8 cellular contexts compared by ENCODE assay signal in the genomic region with DNA sequence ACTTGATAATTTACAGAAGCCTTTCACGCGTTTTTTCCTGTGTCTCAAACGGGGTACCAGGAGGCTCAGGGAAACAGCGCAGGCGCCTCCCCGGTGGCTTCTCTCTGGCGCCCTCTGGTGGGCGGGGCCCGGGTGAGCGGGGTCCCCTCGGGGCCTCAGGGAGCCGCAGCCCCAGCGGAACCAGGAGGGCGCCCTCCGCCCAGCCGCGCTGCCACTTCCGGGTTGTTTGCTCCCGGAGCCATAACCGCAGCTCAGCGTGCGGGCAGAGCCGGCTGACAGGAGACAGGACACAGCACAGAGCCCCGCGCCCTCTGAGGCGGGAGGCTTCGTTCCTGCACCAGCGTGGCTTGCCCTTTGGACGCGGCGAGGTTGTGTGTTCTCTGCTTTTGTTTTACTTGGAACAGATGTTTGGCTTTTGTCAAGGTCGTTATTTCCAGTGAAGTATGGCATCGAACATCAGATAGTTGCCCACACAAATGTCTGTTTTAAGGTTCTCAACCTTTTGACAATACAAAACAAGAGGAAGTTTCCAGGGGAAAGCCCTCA. TPM values are rescaled to one million over a fixed set of nuclear protein-coding genes. Genes with fewer than 3 reads are reported as not detected.
DNase-seq lines count a peak whose midpoint lies in the region; ATAC-seq and TF ChIP-seq lines count a peak whose summit lies in the region.

No MANE protein-coding gene starts in this region.

- peaks cover 41% of the 10 kb centered on the region for H3K27me3 Mint-ChIP-seq in activated CD4-positive, alpha-beta memory T cell treated with anti-CD3 and anti-CD28 coated beads, Interleukin-2, amount 10 ng/mL, durations not matched to agents 7 days and 5 days
- peaks cover 0 to 15% of the 10 kb centered on the region in 2 donors for H3K27me3 Mint-ChIP-seq in effector memory CD8-positive, alpha-beta T cell

- no peaks in the 10 kb centered on the region for H3K36me3 ChIP-seq in mucosa of rectum (ENCODE audit: control insufficient read depth in 2 of 2, insufficient read depth in 2 of 2, low read length in 2 of 2)

- H3K27ac ChIP-seq in mucosa of rectum (ENCODE audit: low read depth in 2 of 2, low read length in 2 of 2): no peak overlapping the region

- H3K4me3 ChIP-seq in AG04449 (ENCODE audit: low read depth, low read length) (peak overlapping the region; percentile 61), mucosa of rectum (ENCODE audit: low read length in 2 of 2) (peak overlapping the region; percentile 63 to 79)

- DNase-seq in AG04449 (ENCODE audit: low read depth, low spot score): no peak
- DNase-seq in NCI-H526 (lab: John Stamatoyannopoulos, UW): peak; percentile 48 to 86
- DNase-seq in activated CD4-positive, alpha-beta memory T cell treated with anti-CD3 and anti-CD28 coated beads, Interleukin-2, amount 10 ng/mL, durations not matched to agents 7 days and 5 days: peak; percentile 91
- DNase-seq in effector memory CD8-positive, alpha-beta T cell: peak; percentile 90 to 92 (median 90)
- peak; percentile 82 to 92 for DNase-seq in stimulated activated CD8-positive, alpha-beta memory T cell treated with anti-CD3 and anti-CD28 coated beads, Interleukin-7, amount 100 ng/mL, for 1 hour (ENCODE audit: low read depth in 2 of 2)

- TF ChIP-seq CTCF in AG04449 (IDR thresholded peaks at IDR 0.05; ENCODE audit: insufficient read depth, low read length, missing control alignments): peak; percentile 93

- H3K4me1 Mint-ChIP-seq in activated CD4-positive, alpha-beta memory T cell treated with anti-CD3 and anti-CD28 coated beads, Interleukin-2, amount 10 ng/mL, durations not matched to agents 7 days and 5 days: peaks cover 15% of the 10 kb centered on the region
- H3K4me1 Mint-ChIP-seq in effector memory CD8-positive, alpha-beta T cell (ENCODE audit: low read depth in 2 of 2): peaks cover 4 to 10% of the 10 kb centered on the region in 2 donors

- H3K9me3 Mint-ChIP-seq in activated CD4-positive, alpha-beta memory T cell treated with anti-CD3 and anti-CD28 coated beads, Interleukin-2, amount 10 ng/mL, durations not matched to agents 7 days and 5 days: peaks cover 8% of the 10 kb centered on the region
- peaks cover 0 to 6% of the 10 kb centered on the region in 2 donors for H3K9me3 Mint-ChIP-seq in effector memory CD8-positive, alpha-beta T cell

- no peaks in the 10 kb centered on the region for H3K9me3 ChIP-seq in mucosa of rectum (ENCODE audit: control insufficient read depth in 2 of 2, low read length in 2 of 2)

- CTCF ChIA-PET in AG04449 (lab: Yijun Ruan, JAX): interaction anchor here (0.7 to 3.8 kb wide), 12 partner anchors 10 to 191 kb away, joined by 3 to 23 read pairs (median 5); no protein-coding TSS in a partner anchor
- CTCF ChIA-PET in activated CD4-positive, alpha-beta memory T cell treated with anti-CD3 and anti-CD28 coated beads, Interleukin-2, amount 10 ng/mL, durations not matched to agents 7 days and 5 days (lab: Charles Lee): interaction anchor here (0.6 to 3.3 kb wide), 8 partner anchors 9 to 191 kb away, joined by 3 to 29 read pairs (median 4); no protein-coding TSS in a partner anchor

- H3K4me1 ChIP-seq in mucosa of rectum (ENCODE audit: control insufficient read depth in 2 of 2, insufficient read depth in 2 of 2, low read length in 2 of 2): peaks cover 2 to 6% of the 10 kb centered on the region in 2 donors

- ATAC-seq in GM18502 (IDR thresholded peaks at IDR 0.05; ENCODE audit: poor library complexity, unreplicated experiment) (peak; percentile 95), HG02970 (IDR thresholded peaks at IDR 0.05; ENCODE audit: low FRiP score, unreplicated experiment) (peak; percentile 78)
- ATAC-seq in effector memory CD8-positive, alpha-beta T cell (replicated peaks): peak; percentile 97

- POLR2A ChIA-PET in AG04449 (lab: Yijun Ruan, JAX): no interaction called here
- POLR2A ChIA-PET in activated CD4-positive, alpha-beta memory T cell treated with anti-CD3 and anti-CD28 coated beads, Interleukin-2, amount 10 ng/mL, durations not matched to agents 7 days and 5 days (lab: Charles Lee): no interaction called here

- peak overlapping the region; percentile 39 for H3K4me3 Mint-ChIP-seq in activated CD4-positive, alpha-beta memory T cell treated with anti-CD3 and anti-CD28 coated beads, Interleukin-2, amount 10 ng/mL, durations not matched to agents 7 days and 5 days
- peak overlapping the region; percentile 57 to 62 for H3K4me3 Mint-ChIP-seq in effector memory CD8-positive, alpha-beta T cell

- peak overlapping the region; percentile 29 to 54 for H3K9ac ChIP-seq in mucosa of rectum (ENCODE audit: low read depth in 1 of 2, low read length in 2 of 2)

- no peak overlapping the region for H3K27ac Mint-ChIP-seq in activated CD4-positive, alpha-beta memory T cell treated with anti-CD3 and anti-CD28 coated beads, Interleukin-2, amount 10 ng/mL, durations not matched to agents 7 days and 5 days
- H3K27ac Mint-ChIP-seq in effector memory CD8-positive, alpha-beta T cell: peak overlapping the region in 1 of 2 donors; percentile 28

- H3K36me3 Mint-ChIP-seq in activated CD4-positive, alpha-beta memory T cell treated with anti-CD3 and anti-CD28 coated beads, Interleukin-2, amount 10 ng/mL, durations not matched to agents 7 days and 5 days (ENCODE audit: low read depth): peaks cover 2% of the 10 kb centered on the region
- H3K36me3 Mint-ChIP-seq in effector memory CD8-positive, alpha-beta T cell (ENCODE audit: insufficient read depth): no peaks in the 10 kb centered on the region

- no peaks in the 10 kb centered on the region for H3K27me3 ChIP-seq in mucosa of rectum (ENCODE audit: control insufficient read depth in 2 of 2, insufficient read depth in 2 of 2, low read length in 2 of 2)

RNA-seq across cellular contexts. Expression of gene CYP2E1, which starts 6.9 kb away (rescaled TPM):
- total RNA-seq in activated CD4-positive, alpha-beta memory T cell treated with anti-CD3 and anti-CD28 coated beads, Interleukin-2, amount 10 ng/mL, durations not matched to agents 7 days and 5 days: under 1 TPM; 0.43 to 0.76 TPM

RNA-seq across cellular contexts. Expression of gene SYCE1, which starts 45.1 kb away (rescaled TPM):
- under 1 TPM in 1 of 2 experiments, not detected in 1; 0.13 TPM for total RNA-seq in activated CD4-positive, alpha-beta memory T cell treated with anti-CD3 and anti-CD28 coated beads, Interleukin-2, amount 10 ng/mL, durations not matched to agents 7 days and 5 days
